Comparison of ENCODE assay signal across 9 cellular contexts in genomic region chr1:169694304-169694703, GRCh38.
A peak's percentile ranks its signal among the peaks of the same experiment; 100 is the strongest.
DNase-seq lines count a peak whose midpoint lies in the region; ATAC-seq, FAIRE-seq and TF ChIP-seq lines count a peak whose summit lies in the region.
"Had no signal": no experiment of that assay in that cellular context is flagged by ENCODE, and none has a peak within 500 bp of the region (broad histone marks: within the 10 kb centered on the region; RNA-seq: fewer than 3 reads in every experiment).

No MANE protein-coding gene starts in this region.

- TF ChIP-seq CTCF in D721Med (IDR thresholded peaks at IDR 0.05; ENCODE audit: insufficient read depth, missing control alignments), result peak; percentile 39
- no peak for TF ChIP-seq CTCF in GM13976 (IDR thresholded peaks at IDR 0.05; ENCODE audit: borderline replicate concordance, control extremely low read depth, extremely low read depth, insufficient read depth, missing control alignments)

- FAIRE-seq in D721Med (lab: Jason Lieb, UNC), result no peak

- DNase-seq in D721Med (ENCODE audit: insufficient read length, low spot score) (no peak), GM13976 (ENCODE audit: low spot score) (no peak), NCI-H1436 treated with DMSO at 0.1 percent for 48 hours (lab: John Stamatoyannopoulos, UW) (no peak), NCI-H187 (lab: John Stamatoyannopoulos, UW) (no peak)
- DNase-seq in central memory CD4-positive, alpha-beta T cell, result peak; percentile 80
- DNase-seq in stimulated activated CD4-positive, alpha-beta T cell treated with anti-CD3 and anti-CD28 coated beads, Interleukin-1b, Interleukin-23, amount 100 ng/mL, for 48 hours, result no peak
- DNase-seq: retina had no signal

- in situ Hi-C loops in GM13976 (cut with MboI; ENCODE audit: low sequenced_read_pairs, unreplicated experiment), result no loop called here

- ATAC-seq in GM19324 (IDR thresholded peaks at IDR 0.05; ENCODE audit: low FRiP score, unreplicated experiment) (peak; percentile 51), HG03571 (IDR thresholded peaks at IDR 0.05; ENCODE audit: unreplicated experiment) (peak; percentile 34)
